18 cellular contexts compared by ENCODE assay signal in the genomic region with DNA sequence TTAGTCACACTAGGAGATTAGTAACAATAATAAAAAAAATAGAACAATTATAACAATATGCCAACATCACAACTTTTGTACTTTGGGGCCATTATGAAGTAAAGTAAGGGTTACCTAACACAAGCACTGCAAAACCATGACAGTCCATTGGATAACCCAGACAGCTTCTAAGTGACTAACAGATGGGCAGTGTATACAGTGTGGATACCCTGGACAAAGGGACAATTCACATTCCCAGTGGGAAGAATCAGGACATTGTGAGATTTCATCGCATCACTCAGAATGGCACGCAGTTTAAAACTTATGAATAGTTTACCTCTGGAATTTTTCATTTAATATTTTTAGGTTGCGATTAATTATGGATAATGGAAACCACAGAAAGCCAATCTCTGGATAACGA.
"Had no signal": no experiment of that assay in that cellular context is flagged by ENCODE, and none has a peak within 500 bp of the region (broad histone marks: within the 10 kb centered on the region; RNA-seq: fewer than 3 reads in every experiment).

No MANE protein-coding gene starts in this region.

- H3K27me3 ChIP-seq: MG63 had no signal

- DNase-seq: KBM-7, MG63, NCI-H1092, NCI-H1105 treated with DMSO at 0.1 percent for 48 hours, NCI-H1417 treated with DMSO at 0.1 percent for 48 hours, NCI-H146, NCI-H1694 treated with DMSO at 0.1 percent for 48 hours, NCI-H1930, NCI-H2081, NCI-H2107, NCI-H2227 treated with DMSO at 0.1 percent for 48 hours, NCI-H524, NCI-H526 treated with DMSO at 0.1 percent for 48 hours, NCI-H748 treated with DMSO at 0.1 percent for 48 hours, PC-3, SHP77 had no signal

- H3K9me3 ChIP-seq: MG63 had no signal

- H3K27ac ChIP-seq: HL-60, RWPE1 had no signal

- H3K4me3 ChIP-seq: MG63 had no signal

- H3K36me3 ChIP-seq: MG63 had no signal
